Comparison of ENCODE assay signal across 8 cellular contexts in the genomic region with DNA sequence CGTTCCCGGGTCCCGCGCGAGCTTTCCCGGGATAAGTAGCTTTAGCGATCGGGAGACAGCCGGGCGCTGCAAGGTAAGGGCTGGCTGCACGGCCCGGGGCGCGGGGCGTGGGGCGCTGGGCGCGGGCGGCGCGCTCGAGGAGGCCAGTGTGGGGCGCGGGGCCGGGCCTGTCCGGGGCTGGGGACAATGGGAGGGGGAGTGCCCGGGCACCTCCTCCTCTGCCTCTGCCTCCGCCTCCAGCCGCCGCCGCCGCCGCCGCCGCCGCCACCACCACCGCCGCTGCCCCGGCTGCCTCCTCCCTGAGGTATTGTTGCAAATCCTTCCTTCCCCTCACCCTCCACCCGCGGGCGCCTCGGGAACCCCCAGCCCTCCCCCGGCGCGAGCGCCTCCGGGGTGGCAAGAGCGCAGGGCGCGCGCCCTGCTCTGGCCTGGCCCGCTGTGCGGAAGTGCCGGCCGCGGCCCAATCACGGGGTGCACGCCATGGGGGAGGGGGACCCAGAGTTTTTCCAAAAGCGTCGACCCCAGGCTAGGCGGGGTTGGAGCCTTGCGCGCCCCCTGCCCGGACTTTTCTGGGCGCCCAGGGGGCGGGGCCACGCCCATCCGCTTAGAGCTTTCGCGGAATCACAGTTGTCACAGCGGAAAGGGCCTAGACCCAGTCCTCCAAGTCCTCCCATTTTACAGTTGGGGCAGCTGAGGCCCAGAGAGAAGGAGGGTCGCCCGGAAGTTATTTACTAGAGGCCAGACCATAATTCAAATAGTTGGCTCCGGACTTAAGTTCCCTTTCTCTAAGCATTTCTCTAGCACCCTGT. TPM values are rescaled to one million over a fixed set of nuclear protein-coding genes. Genes with fewer than 3 reads are reported as not detected.
DNase-seq lines count a peak whose midpoint lies in the region; ATAC-seq lines count a peak whose summit lies in the region.

A gene with protein sequence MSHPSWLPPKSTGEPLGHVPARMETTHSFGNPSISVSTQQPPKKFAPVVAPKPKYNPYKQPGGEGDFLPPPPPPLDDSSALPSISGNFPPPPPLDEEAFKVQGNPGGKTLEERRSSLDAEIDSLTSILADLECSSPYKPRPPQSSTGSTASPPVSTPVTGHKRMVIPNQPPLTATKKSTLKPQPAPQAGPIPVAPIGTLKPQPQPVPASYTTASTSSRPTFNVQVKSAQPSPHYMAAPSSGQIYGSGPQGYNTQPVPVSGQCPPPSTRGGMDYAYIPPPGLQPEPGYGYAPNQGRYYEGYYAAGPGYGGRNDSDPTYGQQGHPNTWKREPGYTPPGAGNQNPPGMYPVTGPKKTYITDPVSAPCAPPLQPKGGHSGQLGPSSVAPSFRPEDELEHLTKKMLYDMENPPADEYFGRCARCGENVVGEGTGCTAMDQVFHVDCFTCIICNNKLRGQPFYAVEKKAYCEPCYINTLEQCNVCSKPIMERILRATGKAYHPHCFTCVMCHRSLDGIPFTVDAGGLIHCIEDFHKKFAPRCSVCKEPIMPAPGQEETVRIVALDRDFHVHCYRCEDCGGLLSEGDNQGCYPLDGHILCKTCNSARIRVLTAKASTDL (plus strand): TSS at position 209 of the 809 bp plus-strand sequence. CDS start 251,964 bp downstream, outside the sequence.

- CTCF ChIA-PET in activated CD8-positive, alpha-beta T cell treated with anti-CD3 and anti-CD28 coated beads, Interleukin-2, amount 10 ng/mL, durations not matched to agents 7 days and 5 days (lab: Charles Lee), result interaction anchor here (1.0 to 5.1 kb wide), 6 partner anchors 16 to 414 kb away, joined by 3 to 41 read pairs (median 6); a partner anchor contains a TSS

- POLR2A ChIA-PET in activated CD8-positive, alpha-beta T cell treated with anti-CD3 and anti-CD28 coated beads, Interleukin-2, amount 10 ng/mL, durations not matched to agents 7 days and 5 days (lab: Charles Lee), result interaction anchor here (0.5 to 5.3 kb wide), 18 partner anchors 11 to 1236 kb away, joined by 3 to 92 read pairs (median 3); a partner anchor contains a TSS

- H3K27me3 Mint-ChIP-seq in activated CD8-positive, alpha-beta T cell treated with anti-CD3 and anti-CD28 coated beads, Interleukin-2, amount 10 ng/mL, durations not matched to agents 7 days and 5 days (ENCODE audit: low read depth), result no peaks in the 10 kb centered on the region

- H3K4me3 Mint-ChIP-seq in activated CD8-positive, alpha-beta T cell treated with anti-CD3 and anti-CD28 coated beads, Interleukin-2, amount 10 ng/mL, durations not matched to agents 7 days and 5 days, result peak within 1 kb of the TSS; percentile 90

- ATAC-seq in HG02798 (IDR thresholded peaks at IDR 0.05; ENCODE audit: poor library complexity, unreplicated experiment), result peak; percentile 87
- ATAC-seq in activated CD8-positive, alpha-beta T cell treated with anti-CD3 and anti-CD28 coated beads, Interleukin-2, amount 10 ng/mL, durations not matched to agents 7 days and 5 days, result peak; percentile 84

- peak within 1 kb of the TSS; percentile 88 for H3K27ac Mint-ChIP-seq in activated CD8-positive, alpha-beta T cell treated with anti-CD3 and anti-CD28 coated beads, Interleukin-2, amount 10 ng/mL, durations not matched to agents 7 days and 5 days

- H3K4me1 Mint-ChIP-seq in activated CD8-positive, alpha-beta T cell treated with anti-CD3 and anti-CD28 coated beads, Interleukin-2, amount 10 ng/mL, durations not matched to agents 7 days and 5 days (ENCODE audit: low read depth), result peaks cover 60% of the 10 kb centered on the region

- H3K9me3 Mint-ChIP-seq in activated CD8-positive, alpha-beta T cell treated with anti-CD3 and anti-CD28 coated beads, Interleukin-2, amount 10 ng/mL, durations not matched to agents 7 days and 5 days (ENCODE audit: insufficient read depth), result peaks cover under 1% of the 10 kb centered on the region

- peaks cover 37% of the 10 kb centered on the region for H3K36me3 Mint-ChIP-seq in activated CD8-positive, alpha-beta T cell treated with anti-CD3 and anti-CD28 coated beads, Interleukin-2, amount 10 ng/mL, durations not matched to agents 7 days and 5 days (ENCODE audit: low read depth)

- DNase-seq in NCI-H2107 (lab: John Stamatoyannopoulos, UW) (peak; percentile 72), NCI-H2107 treated with DMSO at 0.1 percent for 48 hours (lab: John Stamatoyannopoulos, UW; ENCODE audit: unreplicated experiment) (no peak), NCI-H446 (lab: John Stamatoyannopoulos, UW) (peak; percentile 59 to 70), lung microvascular endothelial cell (ENCODE audit: low read depth in 2 of 2) (peak in 1 of 2 donors; percentile 57)
- DNase-seq in activated CD8-positive, alpha-beta T cell treated with anti-CD3 and anti-CD28 coated beads, Interleukin-2, amount 10 ng/mL, durations not matched to agents 7 days and 5 days, result peak; percentile 92
- DNase-seq in effector CD4-positive, alpha-beta T cell, result peak; percentile 76
- peak; percentile 59 to 76 (median 70) for DNase-seq in stimulated activated CD4-positive, alpha-beta T cell treated with anti-CD3 and anti-CD28 coated beads, TNF-alpha, amount 100 ng/mL, for 4 hours (ENCODE audit: low read depth in 3 of 3)

RNA-seq across cellular contexts. Expression of the gene that starts here (rescaled TPM):
- 10 to 100 TPM; 51.3 to 58.9 TPM for total RNA-seq in activated CD8-positive, alpha-beta T cell treated with anti-CD3 and anti-CD28 coated beads, Interleukin-2, amount 10 ng/mL, durations not matched to agents 7 days and 5 days
- total RNA-seq in lung microvascular endothelial cell, result 23.0 and 24.0 TPM in 2 replicates
